Comparison of ENCODE assay signal across 29 cellular contexts in the genomic region with DNA sequence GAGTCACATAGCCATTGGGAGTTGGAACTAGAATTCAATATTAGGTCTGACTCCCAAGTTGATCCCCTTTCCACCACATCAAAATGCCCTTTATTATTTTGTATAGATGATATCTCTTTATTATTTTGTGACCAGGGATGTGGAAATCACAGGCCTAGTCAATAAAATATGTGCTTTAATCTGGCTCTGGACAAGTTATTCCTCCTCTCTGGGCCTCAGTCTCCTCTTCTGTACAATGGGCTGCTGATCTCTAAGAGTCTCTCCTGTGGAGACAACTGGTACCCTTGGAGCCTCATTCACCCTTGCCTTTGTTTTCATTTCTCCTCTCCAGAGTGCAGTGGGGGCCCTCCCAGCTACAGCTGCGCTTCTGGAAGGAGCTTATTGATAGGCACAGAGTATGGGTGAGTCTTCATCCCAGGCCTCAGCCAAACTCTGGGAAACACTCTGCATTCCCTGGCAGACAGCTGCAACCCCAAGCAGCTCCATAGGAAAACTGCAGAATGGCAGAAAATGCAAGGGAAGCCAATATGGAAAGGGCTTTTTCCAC.
"Had no signal": no experiment of that assay in that cellular context is flagged by ENCODE, and none has a peak within 500 bp of the region (broad histone marks: within the 10 kb centered on the region; RNA-seq: fewer than 3 reads in every experiment).

No MANE protein-coding gene starts in this region.

- H3K4me1 ChIP-seq: colonic mucosa had no signal

- H3K9me3 Mint-ChIP-seq: activated CD4-positive, alpha-beta memory T cell treated with anti-CD3 and anti-CD28 coated beads for 36 hours; activated CD4-positive, alpha-beta T cell treated with anti-CD3 and anti-CD28 coated beads, Interleukin-2, amount 10 ng/mL, durations not matched to agents 24 days and 14 days; activated naive CD4-positive, alpha-beta T cell treated with anti-CD3 and anti-CD28 coated beads for 36 hours; activated naive CD4-positive, alpha-beta T cell treated with anti-CD3 and anti-CD28 coated beads, Interleukin-2, amount 50 U/mL, for 24 hours; activated naive CD8-positive, alpha-beta T cell treated with anti-CD3 and anti-CD28 coated beads for 36 hours; activated naive CD8-positive, alpha-beta T cell treated with anti-CD3 and anti-CD28 coated beads, Interleukin-2, amount 50 U/mL, for 24 hours; activated T-helper 1 cell treated with anti-CD3 and anti-CD28 coated beads, Interleukin-12 subunit alpha, Interleukin-12 subunit beta, Interleukin-2, Interleukin-4 antibody, amounts not matched to agents 30 ng/mL and 10 ng/mL and 1 ng/mL, durations not matched to agents 14 hours and 24 hours and 36 hours; activated T-helper 2 cell treated with anti-CD3 and anti-CD28 coated beads, Interferon-gamma antibody, Interleukin-2, Interleukin-4, amounts not matched to agents 10 μg/mL and 5 μg/mL and 100 μg/mL, durations not matched to agents 14 hours and 24 hours and 36 hours had no signal

- H3K27ac ChIP-seq: adrenal gland, body of pancreas, colonic mucosa had no signal

- DNase-seq: activated CD4-positive, alpha-beta memory T cell treated with anti-CD3 and anti-CD28 coated beads for 36 hours; activated CD4-positive, alpha-beta T cell treated with anti-CD3 and anti-CD28 coated beads for 36 hours; activated CD4-positive, alpha-beta T cell treated with anti-CD3 and anti-CD28 coated beads, Interleukin-2, amount 10 ng/mL, durations not matched to agents 24 days and 14 days; activated CD4-positive, CD25-positive, alpha-beta regulatory T cell; activated CD4-positive, CD25-positive, alpha-beta regulatory T cell treated with anti-CD3 and anti-CD28 coated beads, Interleukin-2, amount 50 U/mL, for 72 hours; activated CD8-positive, alpha-beta memory T cell treated with anti-CD3 and anti-CD28 coated beads, Interleukin-2, amount 10 ng/mL, durations not matched to agents 7 days and 5 days; activated CD8-positive, alpha-beta memory T cell treated with anti-CD3 and anti-CD28 coated beads, Interleukin-2, amount 50 U/mL, for 4 hours; activated CD8-positive, alpha-beta T cell treated with anti-CD3 and anti-CD28 coated beads, Interleukin-2, amount 10 ng/mL, durations not matched to agents 7 days and 5 days; activated effector memory CD4-positive, alpha-beta T cell treated with anti-CD3 and anti-CD28 coated beads, Interleukin-2, amount 50 U/mL, for 16 hours; activated naive CD4-positive, alpha-beta T cell treated with anti-CD3 and anti-CD28 coated beads for 36 hours; activated naive CD8-positive, alpha-beta T cell treated with anti-CD3 and anti-CD28 coated beads for 36 hours; activated naive CD8-positive, alpha-beta T cell treated with anti-CD3 and anti-CD28 coated beads, Interleukin-2, amount 50 U/mL, for 24 hours; activated T-cell treated with anti-CD3 and anti-CD28 coated beads, Interleukin-2, amount 50 U/mL, for 1 hour; activated T-cell treated with anti-CD3 and anti-CD28 coated beads, Interleukin-2, amount 50 U/mL, for 48 hours; adrenal gland; amygdala; aorta; body of pancreas; caudate nucleus; colonic mucosa; effector CD8-positive, alpha-beta T cell; foreskin fibroblast; T-helper 1 cell; T-helper 17 cell had no signal

- H3K9me3 ChIP-seq: adrenal gland, body of pancreas, colonic mucosa had no signal

- H3K27me3 Mint-ChIP-seq: activated CD4-positive, alpha-beta memory T cell treated with anti-CD3 and anti-CD28 coated beads for 36 hours; activated CD4-positive, alpha-beta T cell treated with anti-CD3 and anti-CD28 coated beads for 36 hours; activated CD4-positive, alpha-beta T cell treated with anti-CD3 and anti-CD28 coated beads, Interleukin-2, amount 10 ng/mL, durations not matched to agents 24 days and 14 days; activated CD8-positive, alpha-beta memory T cell treated with anti-CD3 and anti-CD28 coated beads, Interleukin-2, amount 10 ng/mL, durations not matched to agents 7 days and 5 days; activated naive CD4-positive, alpha-beta T cell treated with anti-CD3 and anti-CD28 coated beads, Interleukin-2, amount 50 U/mL, for 24 hours; activated naive CD8-positive, alpha-beta T cell treated with anti-CD3 and anti-CD28 coated beads for 36 hours; activated naive CD8-positive, alpha-beta T cell treated with anti-CD3 and anti-CD28 coated beads, Interleukin-2, amount 50 U/mL, for 24 hours; T-helper 17 cell had no signal

- H3K36me3 ChIP-seq: adrenal gland, colonic mucosa had no signal

- H3K4me3 ChIP-seq: adrenal gland, body of pancreas, colonic mucosa had no signal

- FAIRE-seq: frontal cortex had no signal

- H3K36me3 Mint-ChIP-seq: activated CD8-positive, alpha-beta memory T cell treated with anti-CD3 and anti-CD28 coated beads, Interleukin-2, amount 10 ng/mL, durations not matched to agents 7 days and 5 days had no signal

- H3K4me3 Mint-ChIP-seq: activated CD4-positive, alpha-beta memory T cell treated with anti-CD3 and anti-CD28 coated beads for 36 hours; activated CD4-positive, alpha-beta T cell treated with anti-CD3 and anti-CD28 coated beads for 36 hours; activated CD4-positive, alpha-beta T cell treated with anti-CD3 and anti-CD28 coated beads, Interleukin-2, amount 10 ng/mL, durations not matched to agents 24 days and 14 days; activated CD8-positive, alpha-beta memory T cell treated with anti-CD3 and anti-CD28 coated beads, Interleukin-2, amount 10 ng/mL, durations not matched to agents 7 days and 5 days; activated CD8-positive, alpha-beta T cell treated with anti-CD3 and anti-CD28 coated beads, Interleukin-2, amount 10 ng/mL, durations not matched to agents 7 days and 5 days; activated naive CD4-positive, alpha-beta T cell treated with anti-CD3 and anti-CD28 coated beads for 36 hours; activated naive CD4-positive, alpha-beta T cell treated with anti-CD3 and anti-CD28 coated beads, Interleukin-2, amount 50 U/mL, for 24 hours; activated naive CD8-positive, alpha-beta T cell treated with anti-CD3 and anti-CD28 coated beads for 36 hours; activated naive CD8-positive, alpha-beta T cell treated with anti-CD3 and anti-CD28 coated beads, Interleukin-2, amount 50 U/mL, for 24 hours; activated T-helper 1 cell treated with anti-CD3 and anti-CD28 coated beads, Interleukin-12 subunit alpha, Interleukin-12 subunit beta, Interleukin-2, Interleukin-4 antibody, amounts not matched to agents 30 ng/mL and 10 ng/mL and 1 ng/mL, durations not matched to agents 14 hours and 24 hours and 36 hours; T-helper 17 cell had no signal

- H3K27me3 ChIP-seq: adrenal gland, body of pancreas, colonic mucosa had no signal

- ATAC-seq: activated CD4-positive, alpha-beta T cell treated with anti-CD3 and anti-CD28 coated beads for 36 hours; activated CD8-positive, alpha-beta memory T cell treated with anti-CD3 and anti-CD28 coated beads, Interleukin-2, amount 10 ng/mL, durations not matched to agents 7 days and 5 days; activated CD8-positive, alpha-beta T cell treated with anti-CD3 and anti-CD28 coated beads, Interleukin-2, amount 10 ng/mL, durations not matched to agents 7 days and 5 days; activated naive CD8-positive, alpha-beta T cell treated with anti-CD3 and anti-CD28 coated beads, Interleukin-2, amount 50 U/mL, for 24 hours; body of pancreas; esophagus mucosa; T-helper 17 cell had no signal

- H3K27ac Mint-ChIP-seq: activated CD4-positive, alpha-beta memory T cell treated with anti-CD3 and anti-CD28 coated beads for 36 hours; activated CD4-positive, alpha-beta T cell treated with anti-CD3 and anti-CD28 coated beads for 36 hours; activated CD4-positive, alpha-beta T cell treated with anti-CD3 and anti-CD28 coated beads, Interleukin-2, amount 10 ng/mL, durations not matched to agents 24 days and 14 days; activated CD8-positive, alpha-beta memory T cell treated with anti-CD3 and anti-CD28 coated beads, Interleukin-2, amount 10 ng/mL, durations not matched to agents 7 days and 5 days; activated CD8-positive, alpha-beta T cell treated with anti-CD3 and anti-CD28 coated beads, Interleukin-2, amount 10 ng/mL, durations not matched to agents 7 days and 5 days; activated naive CD4-positive, alpha-beta T cell treated with anti-CD3 and anti-CD28 coated beads for 36 hours; activated naive CD4-positive, alpha-beta T cell treated with anti-CD3 and anti-CD28 coated beads, Interleukin-2, amount 50 U/mL, for 24 hours; activated naive CD8-positive, alpha-beta T cell treated with anti-CD3 and anti-CD28 coated beads for 36 hours; activated naive CD8-positive, alpha-beta T cell treated with anti-CD3 and anti-CD28 coated beads, Interleukin-2, amount 50 U/mL, for 24 hours; activated T-helper 1 cell treated with anti-CD3 and anti-CD28 coated beads, Interleukin-12 subunit alpha, Interleukin-12 subunit beta, Interleukin-2, Interleukin-4 antibody, amounts not matched to agents 30 ng/mL and 10 ng/mL and 1 ng/mL, durations not matched to agents 14 hours and 24 hours and 36 hours; activated T-helper 2 cell treated with anti-CD3 and anti-CD28 coated beads, Interferon-gamma antibody, Interleukin-2, Interleukin-4, amounts not matched to agents 10 μg/mL and 5 μg/mL and 100 μg/mL, durations not matched to agents 14 hours and 24 hours and 36 hours; T-helper 17 cell had no signal
